14 cellular contexts compared by ENCODE assay signal in genomic region chrX:25010784-25011588, GRCh38. TPM values are rescaled to one million over a fixed set of nuclear protein-coding genes. Genes with fewer than 3 reads are reported as not detected.
A peak's percentile ranks its signal among the peaks of the same experiment; 100 is the strongest.
DNase-seq lines count a peak whose midpoint lies in the region; ATAC-seq and TF ChIP-seq lines count a peak whose summit lies in the region.
"Had no signal": no experiment of that assay in that cellular context is flagged by ENCODE, and none has a peak within 500 bp of the region (broad histone marks: within the 10 kb centered on the region; RNA-seq: fewer than 3 reads in every experiment).

No MANE protein-coding gene starts in this region.

- peaks cover 99% of the 10 kb centered on the region for H3K27me3 ChIP-seq in neural progenitor cell
- peaks cover 7% of the 10 kb centered on the region for H3K27me3 ChIP-seq in CD4-positive, alpha-beta memory T cell (ENCODE audit: insufficient read depth, low read length)
- H3K27me3 ChIP-seq in SJCRH30, result no peaks in the 10 kb centered on the region

- peaks cover 81% of the 10 kb centered on the region for H3K27me3 Mint-ChIP-seq in activated naive CD8-positive, alpha-beta T cell treated with anti-CD3 and anti-CD28 coated beads for 36 hours
- H3K27me3 Mint-ChIP-seq in activated naive CD8-positive, alpha-beta T cell treated with anti-CD3 and anti-CD28 coated beads, Interleukin-2, amount 50 U/mL, for 24 hours, result peaks cover 73% of the 10 kb centered on the region
- H3K27me3 Mint-ChIP-seq in neural progenitor cell (ENCODE audit: insufficient read depth, low read depth), result peaks cover 89% of the 10 kb centered on the region
- peaks cover 27 to 30% of the 10 kb centered on the region in 2 donors for H3K27me3 Mint-ChIP-seq in CD4-positive, alpha-beta memory T cell

- H3K9me3 ChIP-seq in neural progenitor cell (ENCODE audit: low read depth), result no peaks in the 10 kb centered on the region
- H3K9me3 ChIP-seq in CD4-positive, alpha-beta memory T cell (ENCODE audit: control insufficient read depth in 1 of 2, low read length in 2 of 2), result no peaks in the 10 kb centered on the region
- H3K9me3 ChIP-seq in SJCRH30 (replicated peaks), result no peaks in the 10 kb centered on the region

- peaks cover 92% of the 10 kb centered on the region for H4K20me1 ChIP-seq in neural progenitor cell (ENCODE audit: low read depth)

- no peak for TF ChIP-seq CTCF in neural progenitor cell (IDR thresholded peaks at IDR 0.05)

- POLR2A ChIA-PET in CD4-positive, alpha-beta memory T cell (lab: Charles Lee; ENCODE audit: partially characterized antibody), result no interaction called here

- H3K36me3 ChIP-seq in neural progenitor cell, result no peaks in the 10 kb centered on the region
- no peaks in the 10 kb centered on the region for H3K36me3 ChIP-seq in CD4-positive, alpha-beta memory T cell (ENCODE audit: insufficient read depth, low read length)
- no peaks in the 10 kb centered on the region for H3K36me3 ChIP-seq in SJCRH30

- CTCF ChIA-PET in CD4-positive, alpha-beta memory T cell (lab: Charles Lee; ENCODE audit: partially characterized antibody), result no interaction called here

- H3K4me2 ChIP-seq in neural progenitor cell, result peak overlapping the region; percentile 81

- H3K4me3 Mint-ChIP-seq in activated naive CD8-positive, alpha-beta T cell treated with anti-CD3 and anti-CD28 coated beads for 36 hours, result no peak overlapping the region
- no peak overlapping the region for H3K4me3 Mint-ChIP-seq in activated naive CD8-positive, alpha-beta T cell treated with anti-CD3 and anti-CD28 coated beads, Interleukin-2, amount 50 U/mL, for 24 hours
- H3K4me3 Mint-ChIP-seq in neural progenitor cell, result peak overlapping the region; percentile 49
- H3K4me3 Mint-ChIP-seq in CD4-positive, alpha-beta memory T cell, result peak overlapping the region in 2 of 8 donors; percentile 28 to 35

- H3F3A ChIP-seq in neural progenitor cell (ENCODE audit: low read depth), result peaks cover 45% of the 10 kb centered on the region

- H3K27ac ChIP-seq in angular gyrus (ENCODE audit: low read depth, low read length) (peak overlapping the region; percentile 19), neural progenitor cell (no peak overlapping the region), SJCRH30 (no peak overlapping the region)
- no peak overlapping the region for H3K27ac ChIP-seq in CD4-positive, alpha-beta memory T cell (ENCODE audit: low read depth, low read length)

- H3K79me2 ChIP-seq in neural progenitor cell (ENCODE audit: low read depth), result peaks cover 15% of the 10 kb centered on the region

- H3K36me3 Mint-ChIP-seq in activated naive CD8-positive, alpha-beta T cell treated with anti-CD3 and anti-CD28 coated beads for 36 hours, result no peaks in the 10 kb centered on the region
- H3K36me3 Mint-ChIP-seq in activated naive CD8-positive, alpha-beta T cell treated with anti-CD3 and anti-CD28 coated beads, Interleukin-2, amount 50 U/mL, for 24 hours (ENCODE audit: low read depth), result no peaks in the 10 kb centered on the region
- H3K36me3 Mint-ChIP-seq in neural progenitor cell, result no peaks in the 10 kb centered on the region
- no peaks in the 10 kb centered on the region for H3K36me3 Mint-ChIP-seq in CD4-positive, alpha-beta memory T cell

- H3K4me3 ChIP-seq in neural progenitor cell, result peak overlapping the region; percentile 46
- H3K4me3 ChIP-seq in CD4-positive, alpha-beta memory T cell (ENCODE audit: low read length in 2 of 2), result no peak overlapping the region
- no peak overlapping the region for H3K4me3 ChIP-seq in SJCRH30
- H3K4me3 ChIP-seq: K562 had no signal

- peaks cover 3% of the 10 kb centered on the region for H3K4me1 Mint-ChIP-seq in activated naive CD8-positive, alpha-beta T cell treated with anti-CD3 and anti-CD28 coated beads for 36 hours
- peaks cover 14% of the 10 kb centered on the region for H3K4me1 Mint-ChIP-seq in activated naive CD8-positive, alpha-beta T cell treated with anti-CD3 and anti-CD28 coated beads, Interleukin-2, amount 50 U/mL, for 24 hours
- H3K4me1 Mint-ChIP-seq in neural progenitor cell, result peaks cover 27% of the 10 kb centered on the region
- peaks cover 4 to 13% (median 7%) of the 10 kb centered on the region in 4 donors for H3K4me1 Mint-ChIP-seq in CD4-positive, alpha-beta memory T cell

- no peak overlapping the region for H3K9ac ChIP-seq in neural progenitor cell

- no peak for ATAC-seq in activated naive CD8-positive, alpha-beta T cell treated with anti-CD3 and anti-CD28 coated beads, Interleukin-2, amount 50 U/mL, for 24 hours
- ATAC-seq: HCT116, K562 had no signal

- no peak for DNase-seq in activated naive CD8-positive, alpha-beta T cell treated with anti-CD3 and anti-CD28 coated beads for 36 hours
- no peak for DNase-seq in activated naive CD8-positive, alpha-beta T cell treated with anti-CD3 and anti-CD28 coated beads, Interleukin-2, amount 50 U/mL, for 24 hours
- DNase-seq in neural progenitor cell (ENCODE audit: low spot score) (peak; percentile 54), epidermal melanocyte (ENCODE audit: insufficient read length, low spot score) (no peak), SJCRH30 (no peak)
- no peak for DNase-seq in CD4-positive, alpha-beta memory T cell
- DNase-seq: AML-193, Calu3, NCI-H1694, NCI-H446 treated with DMSO at 0.1 percent for 48 hours, SHP77 had no signal

- H2AFZ ChIP-seq in neural progenitor cell (replicated peaks), result no peak overlapping the region

- H3K27ac Mint-ChIP-seq in activated naive CD8-positive, alpha-beta T cell treated with anti-CD3 and anti-CD28 coated beads for 36 hours, result peak overlapping the region; percentile 60
- no peak overlapping the region for H3K27ac Mint-ChIP-seq in activated naive CD8-positive, alpha-beta T cell treated with anti-CD3 and anti-CD28 coated beads, Interleukin-2, amount 50 U/mL, for 24 hours
- no peak overlapping the region for H3K27ac Mint-ChIP-seq in neural progenitor cell
- H3K27ac Mint-ChIP-seq in CD4-positive, alpha-beta memory T cell, result no peak overlapping the region

- intact Hi-C loops in CD4-positive, alpha-beta memory T cell (cut with micrococcal nuclease), result no loop called here

- H3K4me1 ChIP-seq in neural progenitor cell (peaks cover 40% of the 10 kb centered on the region), SJCRH30 (no peaks in the 10 kb centered on the region)
- no peaks in the 10 kb centered on the region for H3K4me1 ChIP-seq in CD4-positive, alpha-beta memory T cell (ENCODE audit: insufficient read depth, low read length)

- H3K9me3 Mint-ChIP-seq in activated naive CD8-positive, alpha-beta T cell treated with anti-CD3 and anti-CD28 coated beads for 36 hours, result no peaks in the 10 kb centered on the region
- H3K9me3 Mint-ChIP-seq in activated naive CD8-positive, alpha-beta T cell treated with anti-CD3 and anti-CD28 coated beads, Interleukin-2, amount 50 U/mL, for 24 hours, result no peaks in the 10 kb centered on the region
- no peaks in the 10 kb centered on the region for H3K9me3 Mint-ChIP-seq in neural progenitor cell
- peaks cover 0 to 3% (median 0%) of the 10 kb centered on the region in 8 donors for H3K9me3 Mint-ChIP-seq in CD4-positive, alpha-beta memory T cell

RNA-seq across cellular contexts. Expression of gene ARX, which starts 4.8 kb away (rescaled TPM):
- total RNA-seq in activated naive CD8-positive, alpha-beta T cell treated with anti-CD3 and anti-CD28 coated beads for 36 hours, result not detected
- total RNA-seq in neural progenitor cell (ENCODE audit: low replicate concordance), result 5.3 and 9.0 TPM in 2 replicates
- not detected for total RNA-seq in CD4-positive, alpha-beta memory T cell
- polyA plus RNA-seq in CD4-positive, alpha-beta memory T cell, result not detected
- not detected in 2 replicates for total RNA-seq in SJCRH30 (2014; rRNA removed; shearing (Covaris generic))
- total RNA-seq: Calu3, K562 had no signal
